ENCODE assay signal across 8 cellular contexts in genomic region chr19:39351537-39352037, GRCh38. TPM values are rescaled to one million over a fixed set of nuclear protein-coding genes. Genes with fewer than 3 reads are reported as not detected.
A peak's percentile ranks its signal among the peaks of the same experiment; 100 is the strongest.
DNase-seq lines count a peak whose midpoint lies in the region; ATAC-seq lines count a peak whose summit lies in the region.

No MANE protein-coding gene starts in this region.

- H3K4me1 ChIP-seq in trophoblast cell (ENCODE audit: control insufficient read depth in 1 of 2, insufficient read depth in 2 of 2, low read length in 2 of 2) = no peaks in the 10 kb centered on the region

- H2BK5ac ChIP-seq in trophoblast cell (ENCODE audit: low read depth, low read length, poor library complexity) = no peak overlapping the region

- peaks cover 22% of the 10 kb centered on the region for H3K4me1 Mint-ChIP-seq in central memory CD8-positive, alpha-beta T cell

- H3K4me2 ChIP-seq in trophoblast cell (ENCODE audit: low read length) = no peak overlapping the region

- H4K12ac ChIP-seq in trophoblast cell (ENCODE audit: low read depth, low read length) = no peak overlapping the region

- H3K27me3 Mint-ChIP-seq in central memory CD8-positive, alpha-beta T cell = no peaks in the 10 kb centered on the region

- H2BK12ac ChIP-seq in trophoblast cell (ENCODE audit: low read length) = no peak overlapping the region

- H2BK120ac ChIP-seq in trophoblast cell (ENCODE audit: insufficient read depth, low read length, poor library complexity) = no peak overlapping the region

- H3K4me3 Mint-ChIP-seq in central memory CD8-positive, alpha-beta T cell = no peak overlapping the region

- H3K4ac ChIP-seq in trophoblast cell (ENCODE audit: low read depth, low read length) = no peak overlapping the region

- no peaks in the 10 kb centered on the region for H3K9me3 Mint-ChIP-seq in central memory CD8-positive, alpha-beta T cell

- peaks cover 91% of the 10 kb centered on the region for H3K36me3 ChIP-seq in MG63
- peaks cover 23 to 48% of the 10 kb centered on the region in 2 experiments for H3K36me3 ChIP-seq in trophoblast cell (ENCODE audit: control insufficient read depth in 1 of 2, insufficient read depth in 2 of 2, low read length in 2 of 2)

- H3K9me3 ChIP-seq in MG63 (no peaks in the 10 kb centered on the region), trophoblast cell (ENCODE audit: insufficient read depth, low read depth, low read length) (no peaks in the 10 kb centered on the region)

- H3K27me3 ChIP-seq in MG63 (no peaks in the 10 kb centered on the region), trophoblast cell (ENCODE audit: insufficient read depth, low read length) (no peaks in the 10 kb centered on the region)

- no peak overlapping the region for H3K4me3 ChIP-seq in MG63
- no peak overlapping the region for H3K4me3 ChIP-seq in trophoblast cell (ENCODE audit: low read depth, low read length)

- no peak overlapping the region for H3K9ac ChIP-seq in trophoblast cell (ENCODE audit: low read length)

- H2AK5ac ChIP-seq in trophoblast cell (ENCODE audit: low read length) = no peak overlapping the region

- no peak overlapping the region for H3K18ac ChIP-seq in trophoblast cell (ENCODE audit: low read length)

- H3K23ac ChIP-seq in trophoblast cell (ENCODE audit: low read length) = no peak overlapping the region

- no peak overlapping the region for H3K27ac ChIP-seq in trophoblast cell (ENCODE audit: low read depth, low read length)

- no peak overlapping the region for H3K14ac ChIP-seq in trophoblast cell (ENCODE audit: low read length)

- peak overlapping the region; percentile 12 for H3K27ac Mint-ChIP-seq in central memory CD8-positive, alpha-beta T cell (ENCODE audit: low read depth)

- H4K91ac ChIP-seq in trophoblast cell (ENCODE audit: low read depth, low read length) = no peak overlapping the region

- H3K36me3 Mint-ChIP-seq in central memory CD8-positive, alpha-beta T cell (ENCODE audit: insufficient read depth) = peaks cover 30% of the 10 kb centered on the region

- H2AFZ ChIP-seq in trophoblast cell (ENCODE audit: insufficient read depth, low read length, poor library complexity) = no peak overlapping the region

- DNase-seq in NK-92 treated with Interleukin-12 subunit alpha and Interleukin-12 subunit beta, amount 100 ng/mL, for 24 hours (lab: John Stamatoyannopoulos, UW) = peak; percentile 30
- DNase-seq in NK-92 (lab: John Stamatoyannopoulos, UW; ENCODE audit: unreplicated experiment) (no peak), MG63 (no peak), trophoblast cell (no peak), NCI-H748 treated with DMSO at 0.1 percent for 48 hours (lab: John Stamatoyannopoulos, UW) (no peak)
- peak in 1 of 2 donors; percentile 19 for DNase-seq in central memory CD8-positive, alpha-beta T cell (ENCODE audit: low spot score in 2 of 2)
- DNase-seq in stimulated activated CD8-positive, alpha-beta memory T cell treated with anti-CD3 and anti-CD28 coated beads, Interleukin-4, amount 100 ng/mL, for 24 hours (ENCODE audit: low read depth) = peak; percentile 10

- H3K79me2 ChIP-seq in trophoblast cell (ENCODE audit: control insufficient read depth, insufficient read depth, low read length, poor library complexity) = no peaks in the 10 kb centered on the region

- H4K8ac ChIP-seq in trophoblast cell (ENCODE audit: low read depth, low read length) = no peak overlapping the region

- ATAC-seq in HG03196 (IDR thresholded peaks at IDR 0.05; ENCODE audit: unreplicated experiment) = peak; percentile 63
- ATAC-seq in central memory CD8-positive, alpha-beta T cell (replicated peaks; ENCODE audit: extremely low read depth, poor library complexity, severe bottlenecking) = peak; percentile 64

- H3K79me1 ChIP-seq in trophoblast cell (ENCODE audit: low read length) = no peaks in the 10 kb centered on the region

- no CpG with 5 or more reads among the region's 4 CpGs for WGBS in trophoblast cell (ENCODE audit: extremely low coverage, insufficient coverage, insufficient read length)

RNA-seq across cellular contexts. Expression of gene SAMD4B, which starts 9.4 kb away (rescaled TPM):
- 27.5 and 37.0 TPM in 2 replicates for total RNA-seq in MG63 (2014; rRNA removed; shearing (Covaris generic); ENCODE audit: low replicate concordance)
- polyA plus RNA-seq in trophoblast cell (2013) = 161 and 162 TPM in 2 replicates

RNA-seq across cellular contexts. Expression of gene GMFG, which starts 15.7 kb away (rescaled TPM):
- not detected in 2 replicates for total RNA-seq in MG63 (2014; rRNA removed; shearing (Covaris generic); ENCODE audit: low replicate concordance)
- polyA plus RNA-seq in trophoblast cell (2013) = 0.55 and 0.79 TPM in 2 replicates

RNA-seq across cellular contexts. Expression of gene LRFN1, which starts 30.9 kb away (rescaled TPM):
- total RNA-seq in MG63 (2014; rRNA removed; shearing (Covaris generic); ENCODE audit: low replicate concordance) = 0.07 and 0.23 TPM in 2 replicates
- 2.1 and 2.7 TPM in 2 replicates for polyA plus RNA-seq in trophoblast cell (2013)

RNA-seq across cellular contexts. Expression of gene PAF1, which starts 39.3 kb away (rescaled TPM):
- total RNA-seq in MG63 (2014; rRNA removed; shearing (Covaris generic); ENCODE audit: low replicate concordance) = 62.0 and 62.4 TPM in 2 replicates
- 56.3 and 56.7 TPM in 2 replicates for polyA plus RNA-seq in trophoblast cell (2013)

RNA-seq across cellular contexts. Expression of gene MED29, which starts 39.6 kb away (rescaled TPM):
- total RNA-seq in MG63 (2014; rRNA removed; shearing (Covaris generic); ENCODE audit: low replicate concordance) = 18.1 and 26.5 TPM in 2 replicates
- 19.0 and 22.7 TPM in 2 replicates for polyA plus RNA-seq in trophoblast cell (2013)

Comparison
In these comparisons a context has a peak if more than half of its experiments do, and no peak if none do; other contexts are left out.
1. DNase-seq: peak in NK-92 treated with Interleukin-12 subunit alpha and Interleukin-12 subunit beta, amount 100 ng/mL, for 24 hours (single experiment) and stimulated activated CD8-positive, alpha-beta memory T cell treated with anti-CD3 and anti-CD28 coated beads, Interleukin-4, amount 100 ng/mL, for 24 hours (single experiment); none in NK-92 (single experiment), MG63 (single experiment), trophoblast cell (0 of 2) and NCI-H748 treated with DMSO at 0.1 percent for 48 hours (single experiment).